ENCODE assay signal across 1 cellular context in the genomic region with DNA sequence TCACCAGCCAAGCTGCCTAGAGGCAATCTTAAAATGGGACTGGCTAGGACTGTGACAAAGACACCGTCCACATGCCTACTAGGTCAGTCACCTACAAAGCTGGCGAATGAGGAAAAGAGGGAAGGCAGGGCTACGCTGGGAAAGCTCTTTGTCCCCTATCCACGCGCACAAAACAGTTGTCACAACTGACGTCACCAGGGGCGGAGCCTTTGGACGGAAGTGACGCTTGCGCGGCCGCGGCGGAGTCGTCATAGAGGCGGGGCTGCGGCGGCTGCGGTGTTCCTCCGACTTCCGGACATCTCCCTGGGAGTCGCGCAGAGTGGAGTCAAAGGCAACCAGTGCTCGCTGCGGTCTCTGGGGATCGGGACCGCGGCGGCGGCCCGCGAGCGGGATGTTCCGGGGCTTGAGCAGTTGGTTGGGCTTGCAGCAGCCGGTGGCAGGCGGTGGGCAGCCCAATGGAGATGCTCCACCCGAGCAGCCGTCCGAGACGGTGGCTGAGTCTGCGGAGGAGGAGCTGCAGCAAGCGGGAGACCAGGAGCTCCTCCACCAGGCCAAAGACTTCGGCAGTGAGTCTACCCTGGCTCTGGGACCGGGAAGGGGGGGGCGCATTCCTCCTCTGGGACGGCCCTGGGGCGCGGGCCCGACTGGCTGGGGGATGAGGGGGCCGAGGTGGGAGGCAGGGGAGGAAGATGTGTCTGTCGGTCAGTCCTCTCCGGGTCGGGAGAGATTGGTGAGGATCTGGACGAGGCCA.
A peak's percentile ranks its signal among the peaks of the same experiment; 100 is the strongest.
TF ChIP-seq lines count a peak whose summit lies in the region.

A gene with protein sequence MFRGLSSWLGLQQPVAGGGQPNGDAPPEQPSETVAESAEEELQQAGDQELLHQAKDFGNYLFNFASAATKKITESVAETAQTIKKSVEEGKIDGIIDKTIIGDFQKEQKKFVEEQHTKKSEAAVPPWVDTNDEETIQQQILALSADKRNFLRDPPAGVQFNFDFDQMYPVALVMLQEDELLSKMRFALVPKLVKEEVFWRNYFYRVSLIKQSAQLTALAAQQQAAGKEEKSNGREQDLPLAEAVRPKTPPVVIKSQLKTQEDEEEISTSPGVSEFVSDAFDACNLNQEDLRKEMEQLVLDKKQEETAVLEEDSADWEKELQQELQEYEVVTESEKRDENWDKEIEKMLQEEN (plus strand): TSS at position 279 of the 751 bp plus-strand sequence. CDS start 113 bp downstream, at position 392.

TF ChIP-seq in K562, 482 proteins besides CTCF, POLR2A, EP300 and RAD21 (continued from another document):
- TF ChIP-seq RBM14 (IDR thresholded peaks at IDR 0.05; ENCODE audit: borderline replicate concordance, insufficient read depth, low read depth, low read length) (no peak), NELFE (IDR thresholded peaks at IDR 0.05; ENCODE audit: insufficient read depth, insufficient read length) (no peak), ARID1B (IDR thresholded peaks at IDR 0.05) (no peak; the same call in 1 of the 2 replicates), ZBED1 (IDR thresholded peaks at IDR 0.05) (peak; percentile 65; the same call in 1 of the 2 replicates), NEUROD1 (IDR thresholded peaks at IDR 0.05; ENCODE audit: borderline replicate concordance, low read depth, low read length, partially characterized antibody) (no peak)
